ENCODE assay signal across 1 cellular context in genomic region chrX:23451266-23451665, GRCh38.
TF ChIP-seq lines count a peak whose summit lies in the region.

No MANE protein-coding gene starts in this region.

TF ChIP-seq in H1, 55 proteins besides CTCF, POLR2A, EP300 and RAD21 (continued from another document):
- TF ChIP-seq RNF2 (IDR thresholded peaks at IDR 0.05; ENCODE audit: borderline replicate concordance, low read depth, low read length, missing control alignments, poor library complexity, severe bottlenecking) = no peak
- no peak for TF ChIP-seq BCL11A (IDR thresholded peaks at IDR 0.05; ENCODE audit: low read depth in 2 of 2, low read length in 2 of 2)
- TF ChIP-seq CHD2 (IDR thresholded peaks at IDR 0.05; ENCODE audit: low read length) = no peak
- TF ChIP-seq, protein P1, sequence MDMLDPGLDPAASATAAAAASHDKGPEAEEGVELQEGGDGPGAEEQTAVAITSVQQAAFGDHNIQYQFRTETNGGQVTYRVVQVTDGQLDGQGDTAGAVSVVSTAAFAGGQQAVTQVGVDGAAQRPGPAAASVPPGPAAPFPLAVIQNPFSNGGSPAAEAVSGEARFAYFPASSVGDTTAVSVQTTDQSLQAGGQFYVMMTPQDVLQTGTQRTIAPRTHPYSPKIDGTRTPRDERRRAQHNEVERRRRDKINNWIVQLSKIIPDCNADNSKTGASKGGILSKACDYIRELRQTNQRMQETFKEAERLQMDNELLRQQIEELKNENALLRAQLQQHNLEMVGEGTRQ (IDR thresholded peaks at IDR 0.05; ENCODE audit: low read length) = no peak
- no peak for TF ChIP-seq KDM5A (IDR thresholded peaks at IDR 0.05; ENCODE audit: low read length)
- no peak for TF ChIP-seq SP4 (IDR thresholded peaks at IDR 0.05; ENCODE audit: low read length)
- no peak for TF ChIP-seq TEAD4 (IDR thresholded peaks at IDR 0.05; ENCODE audit: low read depth, low read length)
- no peak for TF ChIP-seq ZNF274 (IDR thresholded peaks at IDR 0.05; ENCODE audit: borderline replicate concordance, extremely low read depth, low read length)
